In the genomic region with DNA sequence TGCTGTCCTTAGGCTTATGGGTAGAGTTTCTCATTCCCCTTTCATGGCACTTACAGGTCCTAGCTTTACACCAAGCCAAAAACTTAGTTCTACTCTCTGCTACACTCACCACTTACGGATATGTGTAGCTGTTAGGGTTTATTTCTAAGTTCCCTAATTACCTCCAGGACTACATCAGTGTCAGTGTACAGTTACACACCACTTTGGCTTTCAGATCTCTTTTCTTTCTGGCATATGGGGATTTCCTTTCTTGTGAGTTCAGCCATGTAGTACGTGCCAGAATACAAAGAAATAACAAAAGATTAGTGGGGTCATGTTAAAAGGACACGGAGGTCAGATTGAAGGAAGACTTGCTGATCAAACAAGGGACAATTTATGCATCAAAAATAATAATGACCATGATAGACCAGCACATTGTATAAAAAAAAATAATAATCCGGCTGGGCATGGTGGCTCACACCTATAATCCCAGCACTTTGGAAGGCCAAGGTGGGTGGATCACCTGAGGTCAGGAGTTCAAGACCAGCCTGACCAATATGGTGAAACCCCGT, we compare ENCODE assay signal across 1 cellular context.
A peak's percentile ranks its signal among the peaks of the same experiment; 100 is the strongest.
TF ChIP-seq lines count a peak whose summit lies in the region.

No MANE protein-coding gene starts in this region.

TF ChIP-seq in GM12878, 131 proteins besides CTCF, POLR2A, EP300 and RAD21 (continued from another document and continues in another):
- TF ChIP-seq REST (IDR thresholded peaks at IDR 0.05; ENCODE audit: low read depth, low read length): no peak
- no peak for TF ChIP-seq MYC (IDR thresholded peaks at IDR 0.05; ENCODE audit: insufficient read depth, insufficient read length, insufficient replicate concordance, low read length, severe bottlenecking)
- TF ChIP-seq CREB1 (IDR thresholded peaks at IDR 0.05; ENCODE audit: low read depth): peak; percentile 52; the same call in 1 of the 2 replicates
- peak; percentile 87 for TF ChIP-seq MTA2 (IDR thresholded peaks at IDR 0.05; ENCODE audit: low read depth)
- no peak for TF ChIP-seq RB1 (IDR thresholded peaks at IDR 0.05; ENCODE audit: borderline replicate concordance)
- TF ChIP-seq SKIL (IDR thresholded peaks at IDR 0.05; ENCODE audit: low read depth, poor library complexity, severe bottlenecking): peak; percentile 82
- TF ChIP-seq JUND (IDR thresholded peaks at IDR 0.05; ENCODE audit: low read depth, low read length): no peak
- TF ChIP-seq HDAC2 (IDR thresholded peaks at IDR 0.05): no peak
- peak; percentile 6 for TF ChIP-seq SMARCA5 (IDR thresholded peaks at IDR 0.05)
- no peak for TF ChIP-seq ATF3 (IDR thresholded peaks at IDR 0.05; ENCODE audit: borderline replicate concordance, extremely low read depth, low read depth, low read length)
- no peak for TF ChIP-seq FOXK2 (IDR thresholded peaks at IDR 0.05)
- 0 out of 2 replicates have a peak, but pooled peaks have one; percentile 9 for TF ChIP-seq IRF4 (IDR thresholded peaks at IDR 0.05; ENCODE audit: low read depth, low read length)
- no peak for TF ChIP-seq SREBF2 (IDR thresholded peaks at IDR 0.05; ENCODE audit: low read length)
- TF ChIP-seq YBX1 (IDR thresholded peaks at IDR 0.05): no peak
- TF ChIP-seq TCF7 (IDR thresholded peaks at IDR 0.05; ENCODE audit: borderline replicate concordance): no peak
- no peak for TF ChIP-seq ZZZ3 (IDR thresholded peaks at IDR 0.05; ENCODE audit: control insufficient read depth, insufficient read length, low read depth)
- TF ChIP-seq, protein P1, sequence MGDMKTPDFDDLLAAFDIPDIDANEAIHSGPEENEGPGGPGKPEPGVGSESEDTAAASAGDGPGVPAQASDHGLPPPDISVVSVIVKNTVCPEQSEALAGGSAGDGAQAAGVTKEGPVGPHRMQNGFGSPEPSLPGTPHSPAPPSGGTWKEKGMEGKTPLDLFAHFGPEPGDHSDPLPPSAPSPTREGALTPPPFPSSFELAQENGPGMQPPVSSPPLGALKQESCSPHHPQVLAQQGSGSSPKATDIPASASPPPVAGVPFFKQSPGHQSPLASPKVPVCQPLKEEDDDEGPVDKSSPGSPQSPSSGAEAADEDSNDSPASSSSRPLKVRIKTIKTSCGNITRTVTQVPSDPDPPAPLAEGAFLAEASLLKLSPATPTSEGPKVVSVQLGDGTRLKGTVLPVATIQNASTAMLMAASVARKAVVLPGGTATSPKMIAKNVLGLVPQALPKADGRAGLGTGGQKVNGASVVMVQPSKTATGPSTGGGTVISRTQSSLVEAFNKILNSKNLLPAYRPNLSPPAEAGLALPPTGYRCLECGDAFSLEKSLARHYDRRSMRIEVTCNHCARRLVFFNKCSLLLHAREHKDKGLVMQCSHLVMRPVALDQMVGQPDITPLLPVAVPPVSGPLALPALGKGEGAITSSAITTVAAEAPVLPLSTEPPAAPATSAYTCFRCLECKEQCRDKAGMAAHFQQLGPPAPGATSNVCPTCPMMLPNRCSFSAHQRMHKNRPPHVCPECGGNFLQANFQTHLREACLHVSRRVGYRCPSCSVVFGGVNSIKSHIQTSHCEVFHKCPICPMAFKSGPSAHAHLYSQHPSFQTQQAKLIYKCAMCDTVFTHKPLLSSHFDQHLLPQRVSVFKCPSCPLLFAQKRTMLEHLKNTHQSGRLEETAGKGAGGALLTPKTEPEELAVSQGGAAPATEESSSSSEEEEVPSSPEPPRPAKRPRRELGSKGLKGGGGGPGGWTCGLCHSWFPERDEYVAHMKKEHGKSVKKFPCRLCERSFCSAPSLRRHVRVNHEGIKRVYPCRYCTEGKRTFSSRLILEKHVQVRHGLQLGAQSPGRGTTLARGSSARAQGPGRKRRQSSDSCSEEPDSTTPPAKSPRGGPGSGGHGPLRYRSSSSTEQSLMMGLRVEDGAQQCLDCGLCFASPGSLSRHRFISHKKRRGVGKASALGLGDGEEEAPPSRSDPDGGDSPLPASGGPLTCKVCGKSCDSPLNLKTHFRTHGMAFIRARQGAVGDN (IDR thresholded peaks at IDR 0.05): peak; percentile 74
- TF ChIP-seq EZH2 (IDR thresholded peaks at IDR 0.05; ENCODE audit: borderline replicate concordance, control insufficient read depth, low read depth, low read length): no peak
- TF ChIP-seq IKZF1 (conservative IDR thresholded peaks at IDR 0.05): peak; percentile 81
- TF ChIP-seq POU2F2 (IDR thresholded peaks at IDR 0.05; ENCODE audit: borderline replicate concordance, low read depth, low read length): 0 out of 3 replicates have a peak, but pooled peaks have one; percentile 6
- no peak for TF ChIP-seq CBFB (IDR thresholded peaks at IDR 0.05; ENCODE audit: low read depth)
- TF ChIP-seq EGR1 (IDR thresholded peaks at IDR 0.05; ENCODE audit: borderline replicate concordance in 1 of 2, low read depth in 2 of 2, low read length in 2 of 2): no peak
- TF ChIP-seq EED (IDR thresholded peaks at IDR 0.05; ENCODE audit: low read depth): no peak
- TF ChIP-seq ZNF384 (IDR thresholded peaks at IDR 0.05; ENCODE audit: borderline replicate concordance, low read depth, low read length): no peak
- peak; percentile 86 for TF ChIP-seq ZBED1 (IDR thresholded peaks at IDR 0.05; ENCODE audit: borderline replicate concordance)
- peak; percentile 100 for TF ChIP-seq NR2F1 (conservative IDR thresholded peaks at IDR 0.05)
- TF ChIP-seq CUX1 (IDR thresholded peaks at IDR 0.05; ENCODE audit: insufficient replicate concordance, low read depth, low read length): no peak
- no peak for TF ChIP-seq CHD4 (IDR thresholded peaks at IDR 0.05)
- TF ChIP-seq MYB (IDR thresholded peaks at IDR 0.05; ENCODE audit: borderline replicate concordance, low read depth, low read length): no peak
- no peak for TF ChIP-seq KLF5 (IDR thresholded peaks at IDR 0.05; ENCODE audit: partially characterized antibody)
- no peak for TF ChIP-seq ZBTB11 (CRISPR knock-in tag; IDR thresholded peaks at IDR 0.05)
- peak; percentile 22 for TF ChIP-seq RELA (IDR thresholded peaks at IDR 0.05; ENCODE audit: borderline replicate concordance, partially characterized antibody)
- TF ChIP-seq, protein P2, sequence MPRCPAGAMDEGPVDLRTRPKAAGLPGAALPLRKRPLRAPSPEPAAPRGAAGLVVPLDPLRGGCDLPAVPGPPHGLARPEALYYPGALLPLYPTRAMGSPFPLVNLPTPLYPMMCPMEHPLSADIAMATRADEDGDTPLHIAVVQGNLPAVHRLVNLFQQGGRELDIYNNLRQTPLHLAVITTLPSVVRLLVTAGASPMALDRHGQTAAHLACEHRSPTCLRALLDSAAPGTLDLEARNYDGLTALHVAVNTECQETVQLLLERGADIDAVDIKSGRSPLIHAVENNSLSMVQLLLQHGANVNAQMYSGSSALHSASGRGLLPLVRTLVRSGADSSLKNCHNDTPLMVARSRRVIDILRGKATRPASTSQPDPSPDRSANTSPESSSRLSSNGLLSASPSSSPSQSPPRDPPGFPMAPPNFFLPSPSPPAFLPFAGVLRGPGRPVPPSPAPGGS (IDR thresholded peaks at IDR 0.05; ENCODE audit: borderline replicate concordance, insufficient read depth, low read depth, low read length, poor library complexity, severe bottlenecking): no peak
- no peak for TF ChIP-seq NFYA (IDR thresholded peaks at IDR 0.05; ENCODE audit: borderline replicate concordance, low read depth, low read length)
- TF ChIP-seq MXI1 (IDR thresholded peaks at IDR 0.05; ENCODE audit: low read depth, low read length): no peak
- TF ChIP-seq YY1 (IDR thresholded peaks at IDR 0.05; ENCODE audit: low read depth, low read length): no peak; the same call in 1 of the 2 replicates
- TF ChIP-seq PAX8 (IDR thresholded peaks at IDR 0.05): peak; percentile 57; the same call in 1 of the 2 replicates
- TF ChIP-seq ZNF274 (IDR thresholded peaks at IDR 0.05; ENCODE audit: insufficient read depth, insufficient read length): no peak
